28 cellular contexts compared by ENCODE assay signal in the genomic region with DNA sequence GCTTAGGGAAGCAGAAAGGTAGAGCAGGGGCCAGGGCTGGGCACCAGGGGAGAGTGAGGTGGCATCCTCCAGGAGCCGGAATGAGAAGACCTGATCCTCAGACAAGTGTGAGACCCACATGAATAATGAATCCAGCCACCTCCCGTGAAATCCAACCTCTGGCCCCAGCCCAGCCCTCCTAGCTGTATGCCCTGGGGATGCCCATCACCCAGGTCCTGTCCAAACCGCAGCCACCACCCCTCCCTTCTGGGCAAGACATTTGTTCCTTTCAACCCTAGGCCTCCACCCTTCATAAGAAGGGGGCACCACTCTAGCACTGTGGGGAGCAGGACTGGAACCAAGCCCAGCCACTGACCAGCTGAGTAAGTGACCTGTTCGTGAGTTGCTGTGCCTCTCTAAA.
"Had no signal": no experiment of that assay in that cellular context is flagged by ENCODE, and none has a peak within 500 bp of the region (broad histone marks: within the 10 kb centered on the region; RNA-seq: fewer than 3 reads in every experiment).

No MANE protein-coding gene starts in this region.

- H3K27ac ChIP-seq: ascending aorta, breast epithelium, cardiac muscle cell, dorsolateral prefrontal cortex, heart left ventricle had no signal

- H3K36me3 ChIP-seq: ascending aorta, breast epithelium, cardiac muscle cell, heart left ventricle had no signal

- H3K9me3 Mint-ChIP-seq: activated CD4-positive, alpha-beta memory T cell treated with anti-CD3 and anti-CD28 coated beads for 36 hours; activated CD4-positive, alpha-beta T cell treated with anti-CD3 and anti-CD28 coated beads, Interleukin-2, amount 10 ng/mL, durations not matched to agents 24 days and 14 days; activated naive CD4-positive, alpha-beta T cell treated with anti-CD3 and anti-CD28 coated beads, Interleukin-2, amount 10 ng/mL, durations not matched to agents 7 days and 5 days; activated naive CD4-positive, alpha-beta T cell treated with anti-CD3 and anti-CD28 coated beads, Interleukin-2, amount 50 U/mL, for 72 hours; activated naive CD8-positive, alpha-beta T cell treated with anti-CD3 and anti-CD28 coated beads, Interleukin-2, amount 10 ng/mL, durations not matched to agents 7 days and 5 days; activated T-cell treated with anti-CD3 and anti-CD28 coated beads, Interleukin-2, amount 50 U/mL, for 24 hours; activated T-cell treated with anti-CD3 and anti-CD28 coated beads, Interleukin-2, amount 50 U/mL, for 72 hours; brain; central memory CD8-positive, alpha-beta T cell; endodermal cell had no signal

- H3K27ac Mint-ChIP-seq: activated CD4-positive, alpha-beta memory T cell treated with anti-CD3 and anti-CD28 coated beads for 36 hours; activated CD4-positive, alpha-beta T cell treated with anti-CD3 and anti-CD28 coated beads for 36 hours; activated CD4-positive, alpha-beta T cell treated with anti-CD3 and anti-CD28 coated beads, Interleukin-2, amount 10 ng/mL, durations not matched to agents 24 days and 14 days; activated naive CD4-positive, alpha-beta T cell treated with anti-CD3 and anti-CD28 coated beads, Interleukin-2, amount 10 ng/mL, durations not matched to agents 7 days and 5 days; activated naive CD4-positive, alpha-beta T cell treated with anti-CD3 and anti-CD28 coated beads, Interleukin-2, amount 50 U/mL, for 72 hours; activated naive CD8-positive, alpha-beta T cell treated with anti-CD3 and anti-CD28 coated beads, Interleukin-2, amount 10 ng/mL, durations not matched to agents 7 days and 5 days; activated T-cell treated with anti-CD3 and anti-CD28 coated beads, Interleukin-2, amount 50 U/mL, for 24 hours; activated T-cell treated with anti-CD3 and anti-CD28 coated beads, Interleukin-2, amount 50 U/mL, for 72 hours; brain; endodermal cell had no signal

- DNase-seq: activated CD4-positive, alpha-beta memory T cell treated with anti-CD3 and anti-CD28 coated beads for 36 hours; activated CD4-positive, alpha-beta T cell treated with anti-CD3 and anti-CD28 coated beads for 36 hours; activated CD4-positive, alpha-beta T cell treated with anti-CD3 and anti-CD28 coated beads, Interleukin-2, amount 10 ng/mL, durations not matched to agents 24 days and 14 days; activated CD4-positive, CD25-positive, alpha-beta regulatory T cell; activated CD4-positive, CD25-positive, alpha-beta regulatory T cell treated with anti-CD3 and anti-CD28 coated beads, Interleukin-2, amount 50 U/mL, for 72 hours; activated CD8-positive, alpha-beta memory T cell treated with anti-CD3 and anti-CD28 coated beads, Interleukin-2, amount 50 U/mL, for 48 hours; activated gamma-delta T cell; activated naive CD4-positive, alpha-beta T cell; activated naive CD4-positive, alpha-beta T cell treated with anti-CD3 and anti-CD28 coated beads, Interleukin-2, amount 10 ng/mL, durations not matched to agents 7 days and 5 days; activated naive CD8-positive, alpha-beta T cell treated with anti-CD3 and anti-CD28 coated beads, Interleukin-2, amount 10 ng/mL, durations not matched to agents 7 days and 5 days; activated T-cell treated with anti-CD3 and anti-CD28 coated beads for 4 hours; activated T-cell treated with anti-CD3 and anti-CD28 coated beads, Interleukin-2, amount 50 U/mL, for 24 hours; activated T-cell treated with anti-CD3 and anti-CD28 coated beads, Interleukin-2, amount 50 U/mL, for 72 hours; cortex of kidney; dorsolateral prefrontal cortex; effector memory CD4-positive, alpha-beta T cell; endodermal cell; foreskin fibroblast; glutamatergic neuron; T-helper 2 cell had no signal

- H3K9me3 ChIP-seq: ascending aorta, breast epithelium, heart left ventricle had no signal

- H3K4me1 Mint-ChIP-seq: activated CD4-positive, alpha-beta T cell treated with anti-CD3 and anti-CD28 coated beads for 36 hours; activated naive CD4-positive, alpha-beta T cell treated with anti-CD3 and anti-CD28 coated beads, Interleukin-2, amount 10 ng/mL, durations not matched to agents 7 days and 5 days; central memory CD8-positive, alpha-beta T cell had no signal

- H3K27me3 ChIP-seq: ascending aorta, breast epithelium, dorsolateral prefrontal cortex had no signal

- H3K4me3 Mint-ChIP-seq: activated CD4-positive, alpha-beta memory T cell treated with anti-CD3 and anti-CD28 coated beads for 36 hours; activated CD4-positive, alpha-beta T cell treated with anti-CD3 and anti-CD28 coated beads for 36 hours; activated CD4-positive, alpha-beta T cell treated with anti-CD3 and anti-CD28 coated beads, Interleukin-2, amount 10 ng/mL, durations not matched to agents 24 days and 14 days; activated naive CD4-positive, alpha-beta T cell treated with anti-CD3 and anti-CD28 coated beads, Interleukin-2, amount 10 ng/mL, durations not matched to agents 7 days and 5 days; activated naive CD8-positive, alpha-beta T cell treated with anti-CD3 and anti-CD28 coated beads, Interleukin-2, amount 10 ng/mL, durations not matched to agents 7 days and 5 days; activated T-cell treated with anti-CD3 and anti-CD28 coated beads, Interleukin-2, amount 50 U/mL, for 24 hours; activated T-cell treated with anti-CD3 and anti-CD28 coated beads, Interleukin-2, amount 50 U/mL, for 72 hours; brain; central memory CD8-positive, alpha-beta T cell; endodermal cell had no signal

- H3K4me3 ChIP-seq: ascending aorta, breast epithelium, cardiac muscle cell, dorsolateral prefrontal cortex, heart left ventricle had no signal

- H3K36me3 Mint-ChIP-seq: activated CD4-positive, alpha-beta memory T cell treated with anti-CD3 and anti-CD28 coated beads for 36 hours; activated naive CD4-positive, alpha-beta T cell treated with anti-CD3 and anti-CD28 coated beads, Interleukin-2, amount 50 U/mL, for 72 hours; activated naive CD8-positive, alpha-beta T cell treated with anti-CD3 and anti-CD28 coated beads, Interleukin-2, amount 10 ng/mL, durations not matched to agents 7 days and 5 days; brain had no signal

- ATAC-seq: activated CD4-positive, alpha-beta T cell treated with anti-CD3 and anti-CD28 coated beads for 36 hours; activated naive CD4-positive, alpha-beta T cell treated with anti-CD3 and anti-CD28 coated beads, Interleukin-2, amount 50 U/mL, for 72 hours; activated T-cell treated with anti-CD3 and anti-CD28 coated beads, Interleukin-2, amount 50 U/mL, for 72 hours; esophagus mucosa; heart left ventricle had no signal
